In the genomic region with DNA sequence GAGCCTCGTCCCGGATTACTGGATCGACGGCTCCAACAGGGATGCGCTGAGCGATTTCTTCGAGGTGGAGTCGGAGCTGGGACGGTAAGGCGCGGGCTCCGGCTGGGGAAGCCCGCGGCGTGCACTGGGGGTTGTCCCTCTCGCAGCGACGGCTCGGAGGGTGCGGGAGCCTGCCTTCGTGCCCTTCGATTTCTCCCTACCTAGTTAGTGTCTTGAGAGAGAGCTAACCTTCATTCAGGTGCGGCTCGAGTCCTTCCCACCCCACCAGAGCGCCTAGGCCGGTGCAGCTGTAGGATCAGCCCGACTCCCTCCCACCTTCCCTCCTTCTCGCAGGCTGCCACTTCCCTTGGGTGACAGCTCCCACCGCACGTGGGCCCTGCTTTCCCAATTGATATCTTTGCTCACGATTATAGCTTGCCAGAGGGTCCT, we compare ENCODE assay signal across 8 cellular contexts. TPM values are rescaled to one million over a fixed set of nuclear protein-coding genes. Genes with fewer than 3 reads are reported as not detected.
A peak's percentile ranks its signal among the peaks of the same experiment; 100 is the strongest.
DNase-seq lines count a peak whose midpoint lies in the region; TF ChIP-seq lines count a peak whose summit lies in the region.

No MANE protein-coding gene starts in this region.

- H3K27me3 Mint-ChIP-seq in endothelial cell (ENCODE audit: unreplicated experiment) = peaks cover 6% of the 10 kb centered on the region

- H3K4me1 ChIP-seq in OCI-LY1 (ENCODE audit: insufficient read depth, low read length, severe bottlenecking) (peaks cover 43% of the 10 kb centered on the region), ovary (ENCODE audit: insufficient read depth) (peaks cover 2% of the 10 kb centered on the region)

- 0 to 1% (median 1%) methylated on average over 19 to 31 of the region's 31 CpGs for WGBS in ovary, 3 donors

- peak overlapping the region; percentile 92 for H3K9ac ChIP-seq in OCI-LY1 (ENCODE audit: low read length)

- H3K4me1 Mint-ChIP-seq in endothelial cell (ENCODE audit: unreplicated experiment) = peaks cover 43% of the 10 kb centered on the region

- TF ChIP-seq CTCF in OCI-LY1 (IDR thresholded peaks at IDR 0.05; ENCODE audit: low read length) (no peak), endothelial cell (IDR thresholded peaks at IDR 0.05; ENCODE audit: unreplicated experiment) (no peak), ovary (IDR thresholded peaks at IDR 0.05) (no peak)

- H3K79me2 ChIP-seq in OCI-LY1 (ENCODE audit: insufficient read depth, low read length) = peaks cover 50% of the 10 kb centered on the region

- H3K27ac ChIP-seq in OCI-LY1 (ENCODE audit: low read depth, low read length, poor library complexity, severe bottlenecking) (peak overlapping the region; percentile 98), ovary (no peak overlapping the region)

- CTCF ChIA-PET in HEK293T (lab: Yijun Ruan, JAX) = interaction anchor here (0.6 to 0.7 kb wide), 2 partner anchors 326 to 456 kb away, joined by 3 to 4 read pairs; no protein-coding TSS in a partner anchor

- POLR2A ChIA-PET in HEK293T (lab: Yijun Ruan, JAX) = interaction anchor here (1.3 kb wide), 1 partner anchor 27 kb away, joined by 4 read pairs; no protein-coding TSS in a partner anchor

- H3K9me3 ChIP-seq in OCI-LY1 (ENCODE audit: low read length) = no peaks in the 10 kb centered on the region
- no peaks in the 10 kb centered on the region for H3K9me3 ChIP-seq in ovary

- peak overlapping the region; percentile 93 for H3K4me2 ChIP-seq in OCI-LY1 (ENCODE audit: low read length)

- intact Hi-C loops in ovary (cut with DNase I) = no loop called here

- H3K4me3 Mint-ChIP-seq in endothelial cell (ENCODE audit: unreplicated experiment) = peak overlapping the region; percentile 92

- peaks cover 3% of the 10 kb centered on the region for H3K36me3 Mint-ChIP-seq in endothelial cell (ENCODE audit: low read depth, unreplicated experiment)

- no peak for TF ChIP-seq POLR2A in ovary (IDR thresholded peaks at IDR 0.05)

- no peaks in the 10 kb centered on the region for H3K9me3 Mint-ChIP-seq in endothelial cell (ENCODE audit: unreplicated experiment)

- no peak for TF ChIP-seq EP300 in ovary (IDR thresholded peaks at IDR 0.05)

- 0 out of 2 replicates have a peak, but pooled peaks cover 8% of the 10 kb centered on the region for H3F3A ChIP-seq in OCI-LY1 (ENCODE audit: insufficient read depth, low read length)

- H3K4me3 ChIP-seq in OCI-LY1 (ENCODE audit: low read depth, low read length, poor library complexity, severe bottlenecking) (peak overlapping the region; percentile 90), ovary (peak overlapping the region; percentile 53)

- no peaks in the 10 kb centered on the region for H3K9me2 ChIP-seq in OCI-LY1 (ENCODE audit: low read depth, low read length)

- peak; percentile 55 for DNase-seq in NCI-H82 (lab: John Stamatoyannopoulos, UW)
- DNase-seq in NCI-H82 treated with DMSO at 0.1 percent for 48 hours (lab: John Stamatoyannopoulos, UW; ENCODE audit: unreplicated experiment) = no peak
- no peak for DNase-seq in HEK293T (ENCODE audit: extremely low spot score)
- no peak for DNase-seq in endothelial cell (ENCODE audit: low spot score)
- peak in 3 of 5 donors; percentile 10 to 25 (median 13) for DNase-seq in ovary
- no peak for DNase-seq in AML-193 (lab: John Stamatoyannopoulos, UW)
- no peak for DNase-seq in NK-92 treated with Interleukin-12 subunit alpha and Interleukin-12 subunit beta, amount 100 ng/mL, for 24 hours (lab: John Stamatoyannopoulos, UW)

- H3K27me3 ChIP-seq in OCI-LY1 (ENCODE audit: insufficient read depth, low read length) (no peaks in the 10 kb centered on the region), ovary (no peaks in the 10 kb centered on the region)

- no peak overlapping the region for H2AFZ ChIP-seq in OCI-LY1 (ENCODE audit: low read length)

- no peaks in the 10 kb centered on the region for H4K20me1 ChIP-seq in OCI-LY1 (ENCODE audit: insufficient read depth, low read length)

- no peak overlapping the region for H3K27ac Mint-ChIP-seq in endothelial cell (ENCODE audit: unreplicated experiment)

- H3K36me3 ChIP-seq in OCI-LY1 (ENCODE audit: insufficient read depth, low read length) (peaks cover 15% of the 10 kb centered on the region; the same call in 1 of the 2 replicates), ovary (no peaks in the 10 kb centered on the region)

TF ChIP-seq in HEK293T, 16 proteins besides CTCF, POLR2A, EP300 and RAD21:
- TF ChIP-seq SP1 (IDR thresholded peaks at IDR 0.05) (no peak), L3MBTL2 (conservative IDR thresholded peaks at IDR 0.05) (peak; percentile 70)

RNA-seq across cellular contexts. Expression of gene CAMK4, which starts 0.4 kb away (rescaled TPM):
- total RNA-seq in endothelial cell (ENCODE audit: unreplicated experiment) (34.5 TPM), ovary (1 to 10 TPM in 5 of 7 donors, under 1 TPM in 2; 0.36 to 5.0 (median 1.7) TPM)
- 1 to 10 TPM in 1 of 2 donors, under 1 TPM in 1; 0.58 to 1.0 TPM for polyA plus RNA-seq in ovary

Comparison
In these comparisons a context has a peak if more than half of its experiments do, and no peak if none do; other contexts are left out.
1. DNase-seq: peak in NCI-H82 (single experiment) and ovary (3 of 5); none in NCI-H82 treated with DMSO at 0.1 percent for 48 hours (single experiment), HEK293T (single experiment), endothelial cell (single experiment), AML-193 (0 of 2) and NK-92 treated with Interleukin-12 subunit alpha and Interleukin-12 subunit beta, amount 100 ng/mL, for 24 hours (single experiment).